Comparison of ENCODE assay signal across 8 cellular contexts in the genomic region with DNA sequence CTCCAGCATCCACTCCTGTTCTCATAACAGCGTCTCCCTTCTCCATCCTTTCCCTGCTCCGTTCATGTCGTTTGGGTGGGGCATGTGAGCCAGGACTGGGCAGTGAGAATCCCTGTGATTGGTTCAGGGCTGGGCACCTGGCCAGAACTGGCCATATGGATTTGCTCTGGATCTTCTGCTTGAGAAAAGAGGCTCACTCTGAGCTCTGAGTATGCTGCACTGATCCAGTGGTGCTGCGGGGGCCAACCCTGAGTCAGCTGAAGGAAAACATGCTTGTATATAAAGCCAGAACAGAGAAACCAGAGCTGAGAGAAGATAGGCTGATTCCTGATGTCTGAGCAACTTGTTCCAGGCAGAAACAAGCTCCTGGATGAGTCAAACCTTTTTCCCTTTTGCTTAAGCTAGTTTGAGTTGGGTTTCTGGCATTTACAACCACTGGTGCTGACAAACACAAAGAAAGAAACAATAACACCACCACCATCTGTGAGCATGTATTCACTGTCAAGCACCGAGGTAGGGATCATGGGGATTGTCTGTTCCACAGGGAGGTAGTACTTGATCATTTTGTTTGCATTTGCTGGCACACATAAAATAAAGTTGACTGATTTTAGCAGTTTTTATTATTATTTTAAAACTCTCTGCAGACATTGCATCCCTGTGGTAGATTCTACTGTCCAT.
A peak's percentile ranks its signal among the peaks of the same experiment; 100 is the strongest.
DNase-seq lines count a peak whose midpoint lies in the region; ATAC-seq lines count a peak whose summit lies in the region.

No MANE protein-coding gene starts in this region.

- H3K27me3 Mint-ChIP-seq in stimulated activated naive CD8-positive, alpha-beta T cell treated with anti-CD3 and anti-CD28 coated beads, Interleukin-15, amount 100 ng/mL, for 72 hours: no peaks in the 10 kb centered on the region

- no peak for DNase-seq in stimulated activated naive CD8-positive, alpha-beta T cell treated with anti-CD3 and anti-CD28 coated beads, Interleukin-15, Interleukin-2, amounts not matched to agents 100 U/mL and 50 U/mL, for 24 hours
- DNase-seq in stimulated activated naive CD8-positive, alpha-beta T cell treated with anti-CD3 and anti-CD28 coated beads, Interleukin-15, amount 100 ng/mL, for 72 hours: no peak
- DNase-seq in amniotic epithelial cell (ENCODE audit: low read depth) (peak; percentile 99), iris pigment epithelial cell (ENCODE audit: low read depth) (peak; percentile 98), germinal center (ENCODE audit: low spot score) (no peak)
- no peak for DNase-seq in NK-92 treated with Interleukin-12 subunit alpha and Interleukin-12 subunit beta, amount 100 ng/mL, for 24 hours (lab: John Stamatoyannopoulos, UW)

- peaks cover 5% of the 10 kb centered on the region for H3K4me1 Mint-ChIP-seq in stimulated activated naive CD8-positive, alpha-beta T cell treated with anti-CD3 and anti-CD28 coated beads, Interleukin-15, amount 100 ng/mL, for 72 hours

- peak overlapping the region in 1 of 2 donors; percentile 19 for H3K27ac Mint-ChIP-seq in stimulated activated naive CD8-positive, alpha-beta T cell treated with anti-CD3 and anti-CD28 coated beads, Interleukin-15, amount 100 ng/mL, for 72 hours

- H3K9me3 Mint-ChIP-seq in stimulated activated naive CD8-positive, alpha-beta T cell treated with anti-CD3 and anti-CD28 coated beads, Interleukin-15, amount 100 ng/mL, for 72 hours: no peaks in the 10 kb centered on the region

- peak; percentile 83 for ATAC-seq in stimulated activated naive CD8-positive, alpha-beta T cell treated with anti-CD3 and anti-CD28 coated beads, Interleukin-15, Interleukin-2, amounts not matched to agents 100 U/mL and 50 U/mL, for 24 hours
- no peak for ATAC-seq in stimulated activated naive CD8-positive, alpha-beta T cell treated with anti-CD3 and anti-CD28 coated beads, Interleukin-15, amount 100 ng/mL, for 72 hours
- ATAC-seq in GM21619 (IDR thresholded peaks at IDR 0.05; ENCODE audit: unreplicated experiment): no peak
- no peak for ATAC-seq in GM18520 (IDR thresholded peaks at IDR 0.05; ENCODE audit: unreplicated experiment)

- H3K4me3 Mint-ChIP-seq in stimulated activated naive CD8-positive, alpha-beta T cell treated with anti-CD3 and anti-CD28 coated beads, Interleukin-15, amount 100 ng/mL, for 72 hours: no peak overlapping the region

Comparison
In these comparisons a context has a peak if more than half of its experiments do, and no peak if none do; other contexts are left out.
1. DNase-seq: peak in amniotic epithelial cell (single experiment) and iris pigment epithelial cell (single experiment); none in stimulated activated naive CD8-positive, alpha-beta T cell treated with anti-CD3 and anti-CD28 coated beads, Interleukin-15, Interleukin-2, amounts not matched to agents 100 U/mL and 50 U/mL, for 24 hours (single experiment), stimulated activated naive CD8-positive, alpha-beta T cell treated with anti-CD3 and anti-CD28 coated beads, Interleukin-15, amount 100 ng/mL, for 72 hours (0 of 2), germinal center (single experiment) and NK-92 treated with Interleukin-12 subunit alpha and Interleukin-12 subunit beta, amount 100 ng/mL, for 24 hours (single experiment).